8 cellular contexts compared by ENCODE assay signal in the genomic region with DNA sequence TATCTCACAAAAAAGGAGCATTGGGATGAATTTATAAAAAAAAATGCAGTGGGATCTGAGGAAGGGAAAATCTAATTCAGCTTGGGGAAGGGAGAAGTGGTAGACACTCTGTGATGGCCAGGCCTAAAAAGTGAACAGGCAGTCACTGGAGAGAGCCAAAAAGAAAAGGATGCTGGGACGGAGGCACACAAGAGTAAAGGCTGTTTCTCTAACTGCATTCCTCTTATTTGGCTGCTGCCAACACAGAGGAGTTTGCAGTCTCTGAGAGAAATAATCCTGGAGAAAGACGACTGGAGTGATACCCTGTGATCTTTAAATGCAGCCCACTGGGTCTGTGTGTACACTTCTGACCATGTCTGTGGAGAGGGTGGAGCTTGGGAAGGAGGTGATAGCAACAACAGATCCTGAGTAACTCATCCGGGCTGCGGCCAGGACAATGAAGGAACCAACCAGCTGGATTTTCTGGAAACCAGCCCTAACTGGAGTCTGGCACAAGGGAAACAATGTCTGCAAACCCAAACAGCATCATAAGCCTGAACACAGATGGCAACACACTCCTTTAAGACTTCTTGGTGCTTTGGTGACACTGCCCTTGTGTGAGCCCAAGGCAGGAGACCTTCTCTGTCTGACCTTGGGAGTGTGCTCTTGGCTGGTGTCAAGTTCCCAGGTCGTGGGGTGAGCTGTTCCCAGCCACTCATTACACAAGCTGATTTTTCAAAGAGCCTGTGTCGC. TPM values are rescaled to one million over a fixed set of nuclear protein-coding genes. Genes with fewer than 3 reads are reported as not detected.
A peak's percentile ranks its signal among the peaks of the same experiment; 100 is the strongest.
DNase-seq lines count a peak whose midpoint lies in the region; ATAC-seq and TF ChIP-seq lines count a peak whose summit lies in the region.

No MANE protein-coding gene starts in this region.

- H3K9me3 ChIP-seq in ovary: no peaks in the 10 kb centered on the region

- H3K27me3 ChIP-seq in ovary: no peaks in the 10 kb centered on the region

- no TSS peak for BruUV-seq in Calu3 (replicated peaks; lab: Mats Ljungman, UMichigan)

- H3K9me3 Mint-ChIP-seq in Calu3 (ENCODE audit: low read depth, unreplicated experiment): no peaks in the 10 kb centered on the region

- peaks cover 10% of the 10 kb centered on the region for H3K36me3 Mint-ChIP-seq in Calu3 (ENCODE audit: insufficient read depth, unreplicated experiment)

- H3K27ac Mint-ChIP-seq in Calu3 (ENCODE audit: unreplicated experiment): no peak overlapping the region

- CTCF ChIA-PET in Calu3 (lab: Charles Lee): no interaction called here

- no peak for TF ChIP-seq POLR2A in ovary (IDR thresholded peaks at IDR 0.05)

- H3K4me3 Mint-ChIP-seq in Calu3 (ENCODE audit: low read depth, unreplicated experiment): no peak overlapping the region

- no peaks in the 10 kb centered on the region for H3K36me3 ChIP-seq in ovary

- peak; percentile 37 for DNase-seq in AG08396 (ENCODE audit: low spot score)
- peak; percentile 67 for DNase-seq in NCI-H2029 treated with DMSO at 0.1 percent for 48 hours (lab: John Stamatoyannopoulos, UW)
- peak; percentile 90 for DNase-seq in fibroblast of mammary gland (ENCODE audit: low read depth)
- DNase-seq in ovary: peak; percentile 71 to 79 (median 76)
- no peak for DNase-seq in NCI-H524 treated with DMSO at 0.1 percent for 48 hours (lab: John Stamatoyannopoulos, UW)
- no peak for DNase-seq in RPMI8226
- DNase-seq in Calu3: no peak

- H3K4me3 ChIP-seq in fibroblast of mammary gland (ENCODE audit: control insufficient read depth, low read depth, low read length) (no peak overlapping the region), ovary (no peak overlapping the region)

- WGBS in ovary, 3 donors: 1 to 11% (median 7%) methylated on average over 6 of the region's 6 CpGs

- H3K4me1 Mint-ChIP-seq in Calu3 (ENCODE audit: low read depth, unreplicated experiment): peaks cover 28% of the 10 kb centered on the region

- H3K27ac ChIP-seq in ovary: peak overlapping the region in 1 of 2 donors; percentile 83

- TF ChIP-seq CTCF in fibroblast of mammary gland (conservative IDR thresholded peaks at IDR 0.05; ENCODE audit: control insufficient read depth, insufficient read depth, low read depth, low read length): no peak
- no peak for TF ChIP-seq CTCF in ovary (IDR thresholded peaks at IDR 0.05)
- TF ChIP-seq CTCF in Calu3 (IDR thresholded peaks at IDR 0.05; ENCODE audit: unreplicated experiment): no peak

- H3K4me1 ChIP-seq in ovary (ENCODE audit: insufficient read depth): peaks cover 62% of the 10 kb centered on the region

- intact Hi-C loops in ovary (cut with DNase I) (no loop called here), Calu3 (cut with micrococcal nuclease; ENCODE audit: unreplicated experiment) (loop anchor here (5.0 kb wide), 1 partner anchor 90 kb away; no protein-coding TSS in a partner anchor)

- H3K27me3 Mint-ChIP-seq in Calu3 (ENCODE audit: unreplicated experiment): no peaks in the 10 kb centered on the region

- no peak for ATAC-seq in GM19467 (IDR thresholded peaks at IDR 0.05; ENCODE audit: unreplicated experiment)

- TF ChIP-seq EP300 in ovary (IDR thresholded peaks at IDR 0.05): no peak

RNA-seq across cellular contexts. Expression of a gene that starts 8.1 kb away (rescaled TPM):
- total RNA-seq in ovary (10 to 100 TPM; 30.2 to 81.0 (median 52.8) TPM), Calu3 (2022) (24.5 and 26.7 TPM in 2 replicates)
- 10 to 100 TPM; 32.0 to 61.0 TPM for polyA plus RNA-seq in ovary

RNA-seq across cellular contexts. Expression of a gene that starts 39.7 kb away (rescaled TPM):
- total RNA-seq in ovary: under 1 TPM in 5 of 7 donors, not detected in 2; under 0.01 to 0.18 (median 0.05) TPM
- polyA plus RNA-seq in ovary: 1 to 10 TPM in 1 of 2 donors, under 1 TPM in 1; 0.04 to 1.2 TPM
- not detected in 2 replicates for total RNA-seq in Calu3 (2022)

RNA-seq across cellular contexts. Expression of a gene that starts 44.3 kb away (rescaled TPM):
- total RNA-seq in ovary (1 to 10 TPM in 1 of 7 donors, under 1 TPM in 6; 0.20 to 2.3 (median 0.55) TPM), Calu3 (2022) (not detected in 2 replicates)
- 1 to 10 TPM in 1 of 2 donors, under 1 TPM in 1; 0.41 to 3.5 TPM for polyA plus RNA-seq in ovary

Comparison
In these comparisons a context has a peak if more than half of its experiments do, and no peak if none do; other contexts are left out.
1. DNase-seq: peak in AG08396 (single experiment), NCI-H2029 treated with DMSO at 0.1 percent for 48 hours (single experiment), fibroblast of mammary gland (single experiment) and ovary (5 of 5); none in NCI-H524 treated with DMSO at 0.1 percent for 48 hours (single experiment), RPMI8226 (single experiment) and Calu3 (single experiment).